ENCODE assay signal across 32 cellular contexts in genomic region chr9:133242241-133242640, GRCh38. TPM values are rescaled to one million over a fixed set of nuclear protein-coding genes. Genes with fewer than 3 reads are reported as not detected.
"Had no signal": no experiment of that assay in that cellular context is flagged by ENCODE, and none has a peak within 500 bp of the region (broad histone marks: within the 10 kb centered on the region; RNA-seq: fewer than 3 reads in every experiment).

No MANE protein-coding gene starts in this region.

- H3K4me2 ChIP-seq: neural progenitor cell, smooth muscle cell had no signal

- H3K36me3 ChIP-seq: neural progenitor cell, pancreas, prostate gland, right atrium auricular region, right lobe of liver, spleen, suprapubic skin, tibial artery, transverse colon, upper lobe of right lung, uterus had no signal

- H3K9me3 ChIP-seq: pancreas, prostate gland, right atrium auricular region, right lobe of liver, spleen, suprapubic skin, testis, tibial artery, transverse colon, upper lobe of right lung, uterus had no signal

- H3K27me3 ChIP-seq: pancreas, right atrium auricular region, right lobe of liver, testis, transverse colon, upper lobe of right lung, uterus had no signal

- H3K4me1 ChIP-seq: prostate gland had no signal

- H3K27ac ChIP-seq: neural progenitor cell, pancreas, prostate gland, right atrium auricular region, right lobe of liver, skin epidermis, spleen, suprapubic skin, testis, tibial artery, transverse colon, upper lobe of right lung, uterus had no signal

- H3K4me3 ChIP-seq: neural progenitor cell, pancreas, prostate gland, right atrium auricular region, right lobe of liver, skin epidermis, smooth muscle cell, spleen, suprapubic skin, testis, tibial artery, transverse colon, upper lobe of right lung, uterus had no signal

- DNase-seq: naive thymus-derived CD4-positive, alpha-beta T cell; natural killer cell; occipital lobe; pancreas; retina; spleen; stimulated activated CD4-positive, alpha-beta T cell treated with anti-CD3 and anti-CD28 coated beads, Interleukin-12 subunit alpha, Interleukin-12 subunit beta, amount 100 ng/mL, for 4 hours; stimulated activated CD4-positive, alpha-beta T cell treated with anti-CD3 and anti-CD28 coated beads, Interleukin-1b, Interleukin-23, amount 100 ng/mL, for 48 hours; stimulated activated CD4-positive, alpha-beta T cell treated with anti-CD3 and anti-CD28 coated beads, Interleukin-4, amount 100 ng/mL, for 1 hour; stimulated activated CD4-positive, alpha-beta T cell treated with anti-CD3 and anti-CD28 coated beads, Interleukin-4, amount 100 ng/mL, for 4 hours; stimulated activated CD8-positive, alpha-beta memory T cell treated with anti-CD3 and anti-CD28 coated beads, Interleukin-4, amount 100 ng/mL, for 48 hours; stimulated activated naive CD4-positive, alpha-beta T cell; stimulated activated naive CD8-positive, alpha-beta T cell treated with anti-CD3 and anti-CD28 coated beads, Interleukin-15, amount 100 ng/mL, for 72 hours; stimulated activated naive CD8-positive, alpha-beta T cell treated with anti-CD3 and anti-CD28 coated beads, Interleukin-15, Interleukin-2, amounts not matched to agents 100 U/mL and 50 U/mL, for 24 hours; substantia nigra; testis; tibial artery; transverse colon; upper lobe of right lung; uterus had no signal

- ATAC-seq: naive thymus-derived CD4-positive, alpha-beta T cell; natural killer cell; pancreas; right lobe of liver; stimulated activated memory B cell treated with anti-CD40 and anti-IgM and Interleukin-4, amounts not matched to agents 10 μg/mL and 1 μg/mL and 100 μg/mL, for 72 hours; stimulated activated naive CD8-positive, alpha-beta T cell treated with anti-CD3 and anti-CD28 coated beads, Interleukin-15, amount 100 ng/mL, for 72 hours; stimulated activated naive CD8-positive, alpha-beta T cell treated with anti-CD3 and anti-CD28 coated beads, Interleukin-15, Interleukin-2, amounts not matched to agents 100 U/mL and 50 U/mL, for 24 hours; upper lobe of right lung had no signal

- H2AFZ ChIP-seq: neural progenitor cell had no signal

RNA-seq across cellular contexts. Expression of gene ABO, which starts 32.8 kb away (rescaled TPM):
- total RNA-seq: osteocyte, pulmonary artery endothelial cell had no signal

RNA-seq across cellular contexts. Expression of gene OBP2B, which starts 33.2 kb away (rescaled TPM):
- total RNA-seq: naive thymus-derived CD4-positive, alpha-beta T cell; natural killer cell; occipital lobe; osteocyte; pancreas; posterior vena cava; pulmonary artery endothelial cell; right atrium auricular region; right lobe of liver; smooth muscle cell; transverse colon; upper lobe of right lung; urinary bladder; uterus had no signal
